In genomic region chr15:64930778-64931240, GRCh38 we compare ENCODE assay signal across 18 cellular contexts. TPM values are rescaled to one million over a fixed set of nuclear protein-coding genes. Genes with fewer than 3 reads are reported as not detected.
DNase-seq lines count a peak whose midpoint lies in the region; FAIRE-seq and TF ChIP-seq lines count a peak whose summit lies in the region.
"Had no signal": no experiment of that assay in that cellular context is flagged by ENCODE, and none has a peak within 500 bp of the region (broad histone marks: within the 10 kb centered on the region; RNA-seq: fewer than 3 reads in every experiment).

No MANE protein-coding gene starts in this region.

- H3K4me1 ChIP-seq in Karpas-422 (ENCODE audit: low read length): no peaks in the 10 kb centered on the region
- H3K4me1 ChIP-seq: foreskin keratinocyte had no signal

- H3K27ac Mint-ChIP-seq in CD14-positive monocyte: no peak overlapping the region
- H3K27ac Mint-ChIP-seq: activated naive CD4-positive, alpha-beta T cell treated with anti-CD3 and anti-CD28 coated beads, Interleukin-2, amount 50 U/mL, for 24 hours had no signal

- no peaks in the 10 kb centered on the region for H3K9me2 ChIP-seq in Karpas-422 (replicated peaks; ENCODE audit: insufficient read depth, low read length)

- H3K36me3 ChIP-seq in Karpas-422 (ENCODE audit: insufficient read depth, low read length): no peaks in the 10 kb centered on the region
- H3K36me3 ChIP-seq: right atrium auricular region had no signal

- TF ChIP-seq CTCF in CD14-positive monocyte (IDR thresholded peaks at IDR 0.05): no peak
- no peak for TF ChIP-seq CTCF in cardiac fibroblast (IDR thresholded peaks at IDR 0.05; ENCODE audit: low read depth, low read length)

- DNase-seq in CD14-positive monocyte (ENCODE audit: low spot score) (peak; percentile 31), HTR-8/SVneo (ENCODE audit: insufficient read length, low spot score) (peak; percentile 57), cardiac fibroblast (ENCODE audit: low read depth in 2 of 2) (peak; percentile 55 to 69), mesenteric fat pad (ENCODE audit: low spot score) (peak; percentile 77), ecto neural progenitor cell (ENCODE audit: low spot score) (no peak), Karpas-422 (no peak), Kasumi-1 (lab: John Stamatoyannopoulos, UW) (no peak)
- no peak for DNase-seq in stimulated activated CD4-positive, alpha-beta T cell treated with anti-CD3 and anti-CD28 coated beads, Interleukin-4, amount 100 ng/mL, for 4 hours
- DNase-seq: foreskin keratinocyte, kidney glomerular epithelial cell, naive B cell, NCI-H1436, NCI-H510A treated with DMSO at 0.1 percent for 48 hours had no signal

- no peaks in the 10 kb centered on the region for H3K36me3 Mint-ChIP-seq in CD14-positive monocyte

- no peak overlapping the region for H2AFZ ChIP-seq in Karpas-422 (ENCODE audit: low read length)

- no peaks in the 10 kb centered on the region for H4K20me1 ChIP-seq in Karpas-422 (ENCODE audit: insufficient read depth, low read depth, low read length)

- no peak overlapping the region for H3K27ac ChIP-seq in Karpas-422 (ENCODE audit: low read length)
- H3K27ac ChIP-seq: C4-2B, foreskin keratinocyte, right atrium auricular region had no signal

- peaks cover 0 to 4% (median 0%) of the 10 kb centered on the region in 7 donors for H3K9me3 Mint-ChIP-seq in CD14-positive monocyte
- H3K9me3 Mint-ChIP-seq: activated naive CD4-positive, alpha-beta T cell treated with anti-CD3 and anti-CD28 coated beads, Interleukin-2, amount 50 U/mL, for 24 hours; naive B cell had no signal

- H3K27me3 Mint-ChIP-seq in CD14-positive monocyte (ENCODE audit: low read depth in 3 of 3): peaks cover 2 to 7% (median 2%) of the 10 kb centered on the region in 3 donors
- H3K27me3 Mint-ChIP-seq: activated naive CD4-positive, alpha-beta T cell treated with anti-CD3 and anti-CD28 coated beads, Interleukin-2, amount 50 U/mL, for 24 hours; naive B cell had no signal

- no peak overlapping the region for H3K4me3 Mint-ChIP-seq in CD14-positive monocyte
- H3K4me3 Mint-ChIP-seq: activated naive CD4-positive, alpha-beta T cell treated with anti-CD3 and anti-CD28 coated beads, Interleukin-2, amount 50 U/mL, for 24 hours had no signal

- no peak overlapping the region for H3K4me2 ChIP-seq in Karpas-422 (ENCODE audit: low read depth, low read length, poor library complexity, severe bottlenecking)

- no peak overlapping the region for H3K9ac ChIP-seq in Karpas-422 (ENCODE audit: low read length)

- FAIRE-seq in HTR-8/SVneo (lab: Jason Lieb, UNC): peak; percentile 59
- FAIRE-seq: colon, G401.6 had no signal

- H3K4me1 Mint-ChIP-seq in CD14-positive monocyte: peaks cover 5% of the 10 kb centered on the region
- H3K4me1 Mint-ChIP-seq: activated naive CD4-positive, alpha-beta T cell treated with anti-CD3 and anti-CD28 coated beads, Interleukin-2, amount 50 U/mL, for 24 hours had no signal

- H3K9me3 ChIP-seq in Karpas-422 (ENCODE audit: low read length): no peaks in the 10 kb centered on the region
- H3K9me3 ChIP-seq: right atrium auricular region had no signal

- no peak overlapping the region for H3K4me3 ChIP-seq in cardiac fibroblast (replicated peaks in 1 of 2; ENCODE audit: low read depth in 2 of 2, low read length in 2 of 2)
- no peak overlapping the region for H3K4me3 ChIP-seq in Karpas-422 (ENCODE audit: low read length)
- H3K4me3 ChIP-seq: right atrium auricular region had no signal

- H3K79me2 ChIP-seq in Karpas-422 (ENCODE audit: low read length): no peaks in the 10 kb centered on the region

- intact Hi-C loops in CD14-positive monocyte (cut with micrococcal nuclease): no loop called here

- H3K27me3 ChIP-seq in Karpas-422 (ENCODE audit: low read length): no peaks in the 10 kb centered on the region
- H3K27me3 ChIP-seq: foreskin keratinocyte, right atrium auricular region had no signal

RNA-seq across cellular contexts. Expression of gene ANKDD1A, which starts 19.1 kb away (rescaled TPM):
- polyA plus RNA-seq in CD14-positive monocyte: under 1 TPM; 0.49 to 0.90 TPM
- total RNA-seq in mesenteric fat pad: 19.3 TPM
- total RNA-seq in Karpas-422 (2014; rRNA removed; shearing (Covaris generic); ENCODE audit: low replicate concordance): 1.8 TPM in 2 replicates

RNA-seq across cellular contexts. Expression of gene SPG21, which starts 58.9 kb away (rescaled TPM):
- 100 to 1,000 TPM; 358 to 375 TPM for polyA plus RNA-seq in CD14-positive monocyte
- total RNA-seq in mesenteric fat pad: 93.7 TPM
- 93.0 and 111 TPM in 2 replicates for total RNA-seq in Karpas-422 (2014; rRNA removed; shearing (Covaris generic); ENCODE audit: low replicate concordance)

Comparison
In these comparisons a context has a peak if more than half of its experiments do, and no peak if none do; other contexts are left out.
1. DNase-seq: peak in CD14-positive monocyte (single experiment), HTR-8/SVneo (single experiment), cardiac fibroblast (2 of 2) and mesenteric fat pad (single experiment); none in ecto neural progenitor cell (single experiment), Karpas-422 (single experiment), stimulated activated CD4-positive, alpha-beta T cell treated with anti-CD3 and anti-CD28 coated beads, Interleukin-4, amount 100 ng/mL, for 4 hours (0 of 2) and Kasumi-1 (0 of 2).